1 cellular context compared by ENCODE assay signal in the genomic region with DNA sequence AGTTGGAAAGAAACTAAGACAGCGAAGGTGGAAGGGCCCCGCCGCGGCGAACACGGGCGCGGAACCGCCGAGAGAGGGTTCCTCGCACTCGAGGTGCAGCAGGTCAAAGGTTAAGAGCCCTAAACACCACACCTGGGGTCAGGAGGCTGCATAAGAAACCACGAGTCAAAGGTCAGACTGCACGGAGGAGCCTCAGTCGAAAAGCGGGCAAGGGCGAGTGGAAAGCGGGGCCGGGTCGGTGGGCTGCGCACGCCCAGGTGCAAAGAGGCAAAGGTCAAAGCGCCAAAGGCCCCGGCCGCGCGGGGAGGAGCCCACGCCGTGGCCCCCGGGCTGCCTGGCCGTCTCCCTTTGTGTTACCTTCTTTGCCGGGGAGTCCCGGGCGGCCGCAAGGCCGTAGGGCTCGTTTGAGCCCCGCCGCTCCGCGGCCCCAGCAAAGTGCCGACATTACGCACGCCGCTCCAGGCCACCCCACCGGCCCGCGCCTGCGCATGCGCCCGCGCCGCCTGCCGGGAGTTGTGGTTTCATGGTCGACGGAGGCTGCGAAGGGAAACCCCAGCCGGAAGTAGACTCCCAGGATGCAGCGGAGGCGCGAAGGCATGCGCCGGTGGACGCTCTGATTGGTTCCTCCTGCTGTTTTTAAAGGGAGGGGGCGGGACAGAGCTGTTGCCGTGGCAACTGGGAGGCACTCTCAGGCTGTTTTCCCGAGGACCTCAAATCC.
A peak's percentile ranks its signal among the peaks of the same experiment; 100 is the strongest.
TF ChIP-seq lines count a peak whose summit lies in the region.

A gene (minus strand): TSS at position 470 of the 718 bp plus-strand sequence. CDS start 25 bp downstream, at position 445.

TF ChIP-seq in K562, 482 proteins besides CTCF, POLR2A, EP300 and RAD21 (continued from another document and continues in another):
- TF ChIP-seq, protein P1, sequence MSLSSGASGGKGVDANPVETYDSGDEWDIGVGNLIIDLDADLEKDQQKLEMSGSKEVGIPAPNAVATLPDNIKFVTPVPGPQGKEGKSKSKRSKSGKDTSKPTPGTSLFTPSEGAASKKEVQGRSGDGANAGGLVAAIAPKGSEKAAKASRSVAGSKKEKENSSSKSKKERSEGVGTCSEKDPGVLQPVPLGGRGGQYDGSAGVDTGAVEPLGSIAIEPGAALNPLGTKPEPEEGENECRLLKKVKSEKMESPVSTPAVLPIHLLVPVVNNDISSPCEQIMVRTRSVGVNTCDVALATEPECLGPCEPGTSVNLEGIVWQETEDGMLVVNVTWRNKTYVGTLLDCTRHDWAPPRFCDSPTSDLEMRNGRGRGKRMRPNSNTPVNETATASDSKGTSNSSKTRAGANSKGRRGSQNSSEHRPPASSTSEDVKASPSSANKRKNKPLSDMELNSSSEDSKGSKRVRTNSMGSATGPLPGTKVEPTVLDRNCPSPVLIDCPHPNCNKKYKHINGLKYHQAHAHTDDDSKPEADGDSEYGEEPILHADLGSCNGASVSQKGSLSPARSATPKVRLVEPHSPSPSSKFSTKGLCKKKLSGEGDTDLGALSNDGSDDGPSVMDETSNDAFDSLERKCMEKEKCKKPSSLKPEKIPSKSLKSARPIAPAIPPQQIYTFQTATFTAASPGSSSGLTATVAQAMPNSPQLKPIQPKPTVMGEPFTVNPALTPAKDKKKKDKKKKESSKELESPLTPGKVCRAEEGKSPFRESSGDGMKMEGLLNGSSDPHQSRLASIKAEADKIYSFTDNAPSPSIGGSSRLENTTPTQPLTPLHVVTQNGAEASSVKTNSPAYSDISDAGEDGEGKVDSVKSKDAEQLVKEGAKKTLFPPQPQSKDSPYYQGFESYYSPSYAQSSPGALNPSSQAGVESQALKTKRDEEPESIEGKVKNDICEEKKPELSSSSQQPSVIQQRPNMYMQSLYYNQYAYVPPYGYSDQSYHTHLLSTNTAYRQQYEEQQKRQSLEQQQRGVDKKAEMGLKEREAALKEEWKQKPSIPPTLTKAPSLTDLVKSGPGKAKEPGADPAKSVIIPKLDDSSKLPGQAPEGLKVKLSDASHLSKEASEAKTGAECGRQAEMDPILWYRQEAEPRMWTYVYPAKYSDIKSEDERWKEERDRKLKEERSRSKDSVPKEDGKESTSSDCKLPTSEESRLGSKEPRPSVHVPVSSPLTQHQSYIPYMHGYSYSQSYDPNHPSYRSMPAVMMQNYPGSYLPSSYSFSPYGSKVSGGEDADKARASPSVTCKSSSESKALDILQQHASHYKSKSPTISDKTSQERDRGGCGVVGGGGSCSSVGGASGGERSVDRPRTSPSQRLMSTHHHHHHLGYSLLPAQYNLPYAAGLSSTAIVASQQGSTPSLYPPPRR (CRISPR knock-in tag; IDR thresholded peaks at IDR 0.05; ENCODE audit: borderline replicate concordance): no peak
- TF ChIP-seq ZNF174 (CRISPR knock-in tag; IDR thresholded peaks at IDR 0.05) (no peak), THRAP3 (IDR thresholded peaks at IDR 0.05; ENCODE audit: borderline replicate concordance) (no peak), RBM22 (IDR thresholded peaks at IDR 0.05; ENCODE audit: low read depth, low read length, poor library complexity, severe bottlenecking) (no peak), SREBF1 (IDR thresholded peaks at IDR 0.05; ENCODE audit: borderline replicate concordance, low read depth, low read length) (no peak), DIDO1 (tag; IDR thresholded peaks at IDR 0.05; ENCODE audit: low read depth) (no peak), CREBBP (IDR thresholded peaks at IDR 0.05; ENCODE audit: low read depth, low read length) (no peak), ZNF644 (tag; IDR thresholded peaks at IDR 0.05; ENCODE audit: low read depth) (no peak), RNF2 (IDR thresholded peaks at IDR 0.05) (no peak), OTX1 (CRISPR knock-in tag; IDR thresholded peaks at IDR 0.05) (no peak), FOXJ3 (CRISPR knock-in tag; IDR thresholded peaks at IDR 0.05) (no peak), ETS2 (tag; IDR thresholded peaks at IDR 0.05; ENCODE audit: borderline replicate concordance, poor library complexity, severe bottlenecking) (no peak), ZC3H4 (CRISPR knock-in tag; IDR thresholded peaks at IDR 0.05; ENCODE audit: borderline replicate concordance) (no peak), SOX6 (IDR thresholded peaks at IDR 0.05) (no peak), NRF1 (conservative IDR thresholded peaks at IDR 0.05 in 1 of 2, IDR thresholded peaks at IDR 0.05 in 1 of 2) (peak; percentile 96), RBM14 (IDR thresholded peaks at IDR 0.05; ENCODE audit: borderline replicate concordance, insufficient read depth, low read depth, low read length) (no peak), LCOR (CRISPR knock-in tag; IDR thresholded peaks at IDR 0.05) (no peak), RBM15 (IDR thresholded peaks at IDR 0.05; ENCODE audit: insufficient read depth, low read length) (no peak), TEAD4 (IDR thresholded peaks at IDR 0.05; ENCODE audit: low read length) (no peak), TEAD4 (CRISPR knock-in tag; IDR thresholded peaks at IDR 0.05; ENCODE audit: borderline replicate concordance) (no peak), ELF1 (tag; IDR thresholded peaks at IDR 0.05) (peak; percentile 78), RBM25 (IDR thresholded peaks at IDR 0.05; ENCODE audit: low read depth, low read length, severe bottlenecking) (peak; percentile 79), PCBP2 (IDR thresholded peaks at IDR 0.05; ENCODE audit: low read depth, low read length, poor library complexity, severe bottlenecking) (no peak), ELF4 (CRISPR knock-in tag; IDR thresholded peaks at IDR 0.05) (no peak), SMARCC2 (IDR thresholded peaks at IDR 0.05; ENCODE audit: low read depth) (no peak), CBX8 (IDR thresholded peaks at IDR 0.05; ENCODE audit: borderline replicate concordance, extremely low read depth, low read depth, low read length, poor library complexity, severe bottlenecking) (no peak), CCNT2 (IDR thresholded peaks at IDR 0.05; ENCODE audit: borderline replicate concordance, extremely low read depth, insufficient read length, low read depth, low read length) (peak; percentile 78), EP400 (IDR thresholded peaks at IDR 0.05) (peak; percentile 23), MEF2A (IDR thresholded peaks at IDR 0.05; ENCODE audit: control insufficient read depth, low read depth, low read length) (no peak)
- TF ChIP-seq, protein P2, sequence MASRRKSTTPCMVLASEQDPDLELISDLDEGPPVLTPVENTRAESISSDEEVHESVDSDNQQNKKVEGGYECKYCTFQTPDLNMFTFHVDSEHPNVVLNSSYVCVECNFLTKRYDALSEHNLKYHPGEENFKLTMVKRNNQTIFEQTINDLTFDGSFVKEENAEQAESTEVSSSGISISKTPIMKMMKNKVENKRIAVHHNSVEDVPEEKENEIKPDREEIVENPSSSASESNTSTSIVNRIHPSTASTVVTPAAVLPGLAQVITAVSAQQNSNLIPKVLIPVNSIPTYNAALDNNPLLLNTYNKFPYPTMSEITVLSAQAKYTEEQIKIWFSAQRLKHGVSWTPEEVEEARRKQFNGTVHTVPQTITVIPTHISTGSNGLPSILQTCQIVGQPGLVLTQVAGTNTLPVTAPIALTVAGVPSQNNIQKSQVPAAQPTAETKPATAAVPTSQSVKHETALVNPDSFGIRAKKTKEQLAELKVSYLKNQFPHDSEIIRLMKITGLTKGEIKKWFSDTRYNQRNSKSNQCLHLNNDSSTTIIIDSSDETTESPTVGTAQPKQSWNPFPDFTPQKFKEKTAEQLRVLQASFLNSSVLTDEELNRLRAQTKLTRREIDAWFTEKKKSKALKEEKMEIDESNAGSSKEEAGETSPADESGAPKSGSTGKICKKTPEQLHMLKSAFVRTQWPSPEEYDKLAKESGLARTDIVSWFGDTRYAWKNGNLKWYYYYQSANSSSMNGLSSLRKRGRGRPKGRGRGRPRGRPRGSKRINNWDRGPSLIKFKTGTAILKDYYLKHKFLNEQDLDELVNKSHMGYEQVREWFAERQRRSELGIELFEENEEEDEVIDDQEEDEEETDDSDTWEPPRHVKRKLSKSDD (conservative IDR thresholded peaks at IDR 0.05; ENCODE audit: low read length): no peak
- TF ChIP-seq, protein P3, sequence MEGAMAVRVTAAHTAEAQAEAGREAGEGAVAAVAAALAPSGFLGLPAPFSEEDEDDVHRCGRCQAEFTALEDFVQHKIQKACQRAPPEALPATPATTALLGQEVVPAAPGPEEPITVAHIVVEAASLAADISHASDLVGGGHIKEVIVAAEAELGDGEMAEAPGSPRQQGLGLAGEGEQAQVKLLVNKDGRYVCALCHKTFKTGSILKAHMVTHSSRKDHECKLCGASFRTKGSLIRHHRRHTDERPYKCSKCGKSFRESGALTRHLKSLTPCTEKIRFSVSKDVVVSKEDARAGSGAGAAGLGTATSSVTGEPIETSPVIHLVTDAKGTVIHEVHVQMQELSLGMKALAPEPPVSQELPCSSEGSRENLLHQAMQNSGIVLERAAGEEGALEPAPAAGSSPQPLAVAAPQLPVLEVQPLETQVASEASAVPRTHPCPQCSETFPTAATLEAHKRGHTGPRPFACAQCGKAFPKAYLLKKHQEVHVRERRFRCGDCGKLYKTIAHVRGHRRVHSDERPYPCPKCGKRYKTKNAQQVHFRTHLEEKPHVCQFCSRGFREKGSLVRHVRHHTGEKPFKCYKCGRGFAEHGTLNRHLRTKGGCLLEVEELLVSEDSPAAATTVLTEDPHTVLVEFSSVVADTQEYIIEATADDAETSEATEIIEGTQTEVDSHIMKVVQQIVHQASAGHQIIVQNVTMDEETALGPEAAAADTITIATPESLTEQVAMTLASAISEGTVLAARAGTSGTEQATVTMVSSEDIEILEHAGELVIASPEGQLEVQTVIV (CRISPR knock-in tag; IDR thresholded peaks at IDR 0.05; ENCODE audit: borderline replicate concordance): no peak
- TF ChIP-seq, protein P4, sequence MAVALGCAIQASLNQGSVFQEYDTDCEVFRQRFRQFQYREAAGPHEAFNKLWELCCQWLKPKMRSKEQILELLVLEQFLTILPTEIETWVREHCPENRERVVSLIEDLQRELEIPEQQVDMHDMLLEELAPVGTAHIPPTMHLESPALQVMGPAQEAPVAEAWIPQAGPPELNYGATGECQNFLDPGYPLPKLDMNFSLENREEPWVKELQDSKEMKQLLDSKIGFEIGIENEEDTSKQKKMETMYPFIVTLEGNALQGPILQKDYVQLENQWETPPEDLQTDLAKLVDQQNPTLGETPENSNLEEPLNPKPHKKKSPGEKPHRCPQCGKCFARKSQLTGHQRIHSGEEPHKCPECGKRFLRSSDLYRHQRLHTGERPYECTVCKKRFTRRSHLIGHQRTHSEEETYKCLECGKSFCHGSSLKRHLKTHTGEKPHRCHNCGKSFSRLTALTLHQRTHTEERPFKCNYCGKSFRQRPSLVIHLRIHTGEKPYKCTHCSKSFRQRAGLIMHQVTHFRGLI (CRISPR knock-in tag; IDR thresholded peaks at IDR 0.05): no peak
- TF ChIP-seq, protein P5, sequence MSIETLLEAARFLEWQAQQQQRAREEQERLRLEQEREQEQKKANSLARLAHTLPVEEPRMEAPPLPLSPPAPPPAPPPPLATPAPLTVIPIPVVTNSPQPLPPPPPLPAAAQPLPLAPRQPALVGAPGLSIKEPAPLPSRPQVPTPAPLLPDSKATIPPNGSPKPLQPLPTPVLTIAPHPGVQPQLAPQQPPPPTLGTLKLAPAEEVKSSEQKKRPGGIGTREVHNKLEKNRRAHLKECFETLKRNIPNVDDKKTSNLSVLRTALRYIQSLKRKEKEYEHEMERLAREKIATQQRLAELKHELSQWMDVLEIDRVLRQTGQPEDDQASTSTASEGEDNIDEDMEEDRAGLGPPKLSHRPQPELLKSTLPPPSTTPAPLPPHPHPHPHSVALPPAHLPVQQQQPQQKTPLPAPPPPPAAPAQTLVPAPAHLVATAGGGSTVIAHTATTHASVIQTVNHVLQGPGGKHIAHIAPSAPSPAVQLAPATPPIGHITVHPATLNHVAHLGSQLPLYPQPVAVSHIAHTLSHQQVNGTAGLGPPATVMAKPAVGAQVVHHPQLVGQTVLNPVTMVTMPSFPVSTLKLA (conservative IDR thresholded peaks at IDR 0.05): peak; percentile 65 to 82
- TF ChIP-seq, protein P6, sequence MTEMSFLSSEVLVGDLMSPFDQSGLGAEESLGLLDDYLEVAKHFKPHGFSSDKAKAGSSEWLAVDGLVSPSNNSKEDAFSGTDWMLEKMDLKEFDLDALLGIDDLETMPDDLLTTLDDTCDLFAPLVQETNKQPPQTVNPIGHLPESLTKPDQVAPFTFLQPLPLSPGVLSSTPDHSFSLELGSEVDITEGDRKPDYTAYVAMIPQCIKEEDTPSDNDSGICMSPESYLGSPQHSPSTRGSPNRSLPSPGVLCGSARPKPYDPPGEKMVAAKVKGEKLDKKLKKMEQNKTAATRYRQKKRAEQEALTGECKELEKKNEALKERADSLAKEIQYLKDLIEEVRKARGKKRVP (CRISPR knock-in tag; IDR thresholded peaks at IDR 0.05): no peak
- TF ChIP-seq, protein P7, sequence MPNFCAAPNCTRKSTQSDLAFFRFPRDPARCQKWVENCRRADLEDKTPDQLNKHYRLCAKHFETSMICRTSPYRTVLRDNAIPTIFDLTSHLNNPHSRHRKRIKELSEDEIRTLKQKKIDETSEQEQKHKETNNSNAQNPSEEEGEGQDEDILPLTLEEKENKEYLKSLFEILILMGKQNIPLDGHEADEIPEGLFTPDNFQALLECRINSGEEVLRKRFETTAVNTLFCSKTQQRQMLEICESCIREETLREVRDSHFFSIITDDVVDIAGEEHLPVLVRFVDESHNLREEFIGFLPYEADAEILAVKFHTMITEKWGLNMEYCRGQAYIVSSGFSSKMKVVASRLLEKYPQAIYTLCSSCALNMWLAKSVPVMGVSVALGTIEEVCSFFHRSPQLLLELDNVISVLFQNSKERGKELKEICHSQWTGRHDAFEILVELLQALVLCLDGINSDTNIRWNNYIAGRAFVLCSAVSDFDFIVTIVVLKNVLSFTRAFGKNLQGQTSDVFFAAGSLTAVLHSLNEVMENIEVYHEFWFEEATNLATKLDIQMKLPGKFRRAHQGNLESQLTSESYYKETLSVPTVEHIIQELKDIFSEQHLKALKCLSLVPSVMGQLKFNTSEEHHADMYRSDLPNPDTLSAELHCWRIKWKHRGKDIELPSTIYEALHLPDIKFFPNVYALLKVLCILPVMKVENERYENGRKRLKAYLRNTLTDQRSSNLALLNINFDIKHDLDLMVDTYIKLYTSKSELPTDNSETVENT (CRISPR knock-in tag; IDR thresholded peaks at IDR 0.05): 0 out of 2 replicates have a peak, but pooled peaks have one; percentile 21
- TF ChIP-seq, protein P8, sequence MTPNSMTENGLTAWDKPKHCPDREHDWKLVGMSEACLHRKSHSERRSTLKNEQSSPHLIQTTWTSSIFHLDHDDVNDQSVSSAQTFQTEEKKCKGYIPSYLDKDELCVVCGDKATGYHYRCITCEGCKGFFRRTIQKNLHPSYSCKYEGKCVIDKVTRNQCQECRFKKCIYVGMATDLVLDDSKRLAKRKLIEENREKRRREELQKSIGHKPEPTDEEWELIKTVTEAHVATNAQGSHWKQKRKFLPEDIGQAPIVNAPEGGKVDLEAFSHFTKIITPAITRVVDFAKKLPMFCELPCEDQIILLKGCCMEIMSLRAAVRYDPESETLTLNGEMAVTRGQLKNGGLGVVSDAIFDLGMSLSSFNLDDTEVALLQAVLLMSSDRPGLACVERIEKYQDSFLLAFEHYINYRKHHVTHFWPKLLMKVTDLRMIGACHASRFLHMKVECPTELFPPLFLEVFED (CRISPR knock-in tag; conservative IDR thresholded peaks at IDR 0.05): no peak
- TF ChIP-seq, protein P9, sequence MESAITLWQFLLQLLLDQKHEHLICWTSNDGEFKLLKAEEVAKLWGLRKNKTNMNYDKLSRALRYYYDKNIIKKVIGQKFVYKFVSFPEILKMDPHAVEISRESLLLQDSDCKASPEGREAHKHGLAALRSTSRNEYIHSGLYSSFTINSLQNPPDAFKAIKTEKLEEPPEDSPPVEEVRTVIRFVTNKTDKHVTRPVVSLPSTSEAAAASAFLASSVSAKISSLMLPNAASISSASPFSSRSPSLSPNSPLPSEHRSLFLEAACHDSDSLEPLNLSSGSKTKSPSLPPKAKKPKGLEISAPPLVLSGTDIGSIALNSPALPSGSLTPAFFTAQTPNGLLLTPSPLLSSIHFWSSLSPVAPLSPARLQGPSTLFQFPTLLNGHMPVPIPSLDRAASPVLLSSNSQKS (CRISPR knock-in tag; IDR thresholded peaks at IDR 0.05): no peak
